ENCODE assay signal across 19 cellular contexts in genomic region chr3:71482771-71483170, GRCh38.
DNase-seq lines count a peak whose midpoint lies in the region; ATAC-seq and TF ChIP-seq lines count a peak whose summit lies in the region.
"Had no signal": no experiment of that assay in that cellular context is flagged by ENCODE, and none has a peak within 500 bp of the region (broad histone marks: within the 10 kb centered on the region; RNA-seq: fewer than 3 reads in every experiment).

No MANE protein-coding gene starts in this region.

- no peak for TF ChIP-seq CTCF in CD4-positive, alpha-beta T cell (IDR thresholded peaks at IDR 0.05)
- TF ChIP-seq CTCF in OCI-LY1 (IDR thresholded peaks at IDR 0.05; ENCODE audit: low read length), result no peak

- peaks cover 3% of the 10 kb centered on the region; the same call in 1 of the 2 replicates for H3F3A ChIP-seq in OCI-LY1 (ENCODE audit: insufficient read depth, low read length)

- H3K27me3 ChIP-seq in CD4-positive, alpha-beta T cell (ENCODE audit: control insufficient read depth, insufficient read depth, low read length), result no peaks in the 10 kb centered on the region
- H3K27me3 ChIP-seq in OCI-LY1 (ENCODE audit: insufficient read depth, low read length), result no peaks in the 10 kb centered on the region
- no peaks in the 10 kb centered on the region for H3K27me3 ChIP-seq in MG63

- peak overlapping the region; percentile 15 for H3K4me3 Mint-ChIP-seq in activated T-cell treated with anti-CD3 and anti-CD28 coated beads, Interleukin-2, amount 50 U/mL, for 4 hours
- peak overlapping the region; percentile 43 for H3K4me3 Mint-ChIP-seq in CD4-positive, alpha-beta T cell
- H3K4me3 Mint-ChIP-seq in central memory CD8-positive, alpha-beta T cell, result no peak overlapping the region
- H3K4me3 Mint-ChIP-seq: CD14-positive monocyte had no signal

- peak overlapping the region; percentile 95 for H3K27ac Mint-ChIP-seq in CD4-positive, alpha-beta T cell
- H3K27ac Mint-ChIP-seq in central memory CD8-positive, alpha-beta T cell (ENCODE audit: low read depth), result peak overlapping the region; percentile 54

- no peak overlapping the region for H3K4me2 ChIP-seq in OCI-LY1 (ENCODE audit: low read length)
- H3K4me2 ChIP-seq: KMS-11, PC-9 had no signal

- H2AFZ ChIP-seq in OCI-LY1 (ENCODE audit: low read length), result no peak overlapping the region
- H2AFZ ChIP-seq: PC-9 had no signal

- peaks cover 93% of the 10 kb centered on the region for H3K4me1 Mint-ChIP-seq in activated T-cell treated with anti-CD3 and anti-CD28 coated beads, Interleukin-2, amount 50 U/mL, for 4 hours (ENCODE audit: low read depth)
- peaks cover 98% of the 10 kb centered on the region for H3K4me1 Mint-ChIP-seq in CD4-positive, alpha-beta T cell (ENCODE audit: low read depth)
- H3K4me1 Mint-ChIP-seq in central memory CD8-positive, alpha-beta T cell, result peaks cover 68% of the 10 kb centered on the region

- ATAC-seq in activated T-cell treated with anti-CD3 and anti-CD28 coated beads, Interleukin-2, amount 50 U/mL, for 4 hours, result no peak
- no peak for ATAC-seq in CD4-positive, alpha-beta T cell (ENCODE audit: poor library complexity)
- no peak for ATAC-seq in central memory CD8-positive, alpha-beta T cell (replicated peaks; ENCODE audit: extremely low read depth, poor library complexity, severe bottlenecking)
- no peak for ATAC-seq in HG02798 (IDR thresholded peaks at IDR 0.05; ENCODE audit: poor library complexity, unreplicated experiment)

- CTCF ChIA-PET in CD4-positive, alpha-beta T cell (lab: Charles Lee), result interaction anchor here (0.7 to 1.2 kb wide), 2 partner anchors 16 to 66 kb away, joined by 3 to 5 read pairs; no protein-coding TSS in a partner anchor

- DNase-seq in activated T-cell treated with anti-CD3 and anti-CD28 coated beads, Interleukin-2, amount 50 U/mL, for 4 hours, result no peak
- DNase-seq in activated T-cell treated with anti-CD3 and anti-CD28 coated beads, Interleukin-2, amount 50 U/mL, for 48 hours, result no peak
- DNase-seq in CD4-positive, alpha-beta T cell, result no peak
- DNase-seq in central memory CD8-positive, alpha-beta T cell (ENCODE audit: low spot score in 2 of 2), result no peak
- no peak for DNase-seq in MG63
- DNase-seq: ACHN, AML-193, Calu3, DMS53, NCI-H1092, NCI-H146, NCI-H2081 treated with DMSO at 0.1 percent for 48 hours, NCI-H510A, NCI-H774, PC-9 had no signal

- H3K36me3 Mint-ChIP-seq in activated T-cell treated with anti-CD3 and anti-CD28 coated beads, Interleukin-2, amount 50 U/mL, for 4 hours (ENCODE audit: insufficient read depth), result peaks cover 8% of the 10 kb centered on the region
- H3K36me3 Mint-ChIP-seq in CD4-positive, alpha-beta T cell (ENCODE audit: low read depth), result peaks cover 66% of the 10 kb centered on the region
- H3K36me3 Mint-ChIP-seq in central memory CD8-positive, alpha-beta T cell (ENCODE audit: insufficient read depth), result peaks cover 3% of the 10 kb centered on the region

- POLR2A ChIA-PET in CD4-positive, alpha-beta T cell (lab: Charles Lee), result interaction anchor here (0.7 to 3.0 kb wide), 4 partner anchors 9 to 28 kb away, joined by 3 to 13 read pairs (median 8); no protein-coding TSS in a partner anchor

- H3K9me2 ChIP-seq in OCI-LY1 (ENCODE audit: low read depth, low read length), result no peaks in the 10 kb centered on the region

- H3K36me3 ChIP-seq in OCI-LY1 (ENCODE audit: insufficient read depth, low read length) (peaks cover 18% of the 10 kb centered on the region), MG63 (no peaks in the 10 kb centered on the region)

- H3K4me1 ChIP-seq in OCI-LY1 (ENCODE audit: insufficient read depth, low read length, severe bottlenecking), result peaks cover 32% of the 10 kb centered on the region

- peaks cover 74% of the 10 kb centered on the region for H3K79me2 ChIP-seq in OCI-LY1 (ENCODE audit: insufficient read depth, low read length)

- intact Hi-C loops in CD4-positive, alpha-beta T cell (cut with DNase I, micrococcal nuclease), result no loop called here

- H3K9me3 ChIP-seq in CD4-positive, alpha-beta T cell (ENCODE audit: control insufficient read depth, low read length), result no peaks in the 10 kb centered on the region
- no peaks in the 10 kb centered on the region for H3K9me3 ChIP-seq in OCI-LY1 (ENCODE audit: low read length)
- H3K9me3 ChIP-seq in MG63, result no peaks in the 10 kb centered on the region

- H3K9me3 Mint-ChIP-seq in activated T-cell treated with anti-CD3 and anti-CD28 coated beads, Interleukin-2, amount 50 U/mL, for 4 hours, result no peaks in the 10 kb centered on the region
- no peaks in the 10 kb centered on the region for H3K9me3 Mint-ChIP-seq in CD4-positive, alpha-beta T cell
- H3K9me3 Mint-ChIP-seq in central memory CD8-positive, alpha-beta T cell, result no peaks in the 10 kb centered on the region
- H3K9me3 Mint-ChIP-seq: CD14-positive monocyte had no signal

- H3K27ac ChIP-seq in CD4-positive, alpha-beta T cell (ENCODE audit: low read depth, low read length), result peak overlapping the region; percentile 51
- peak overlapping the region; percentile 8 for H3K27ac ChIP-seq in OCI-LY1 (ENCODE audit: low read depth, low read length, poor library complexity, severe bottlenecking)
- H3K27ac ChIP-seq: KMS-11, PC-9 had no signal

- no peak overlapping the region for H3K9ac ChIP-seq in OCI-LY1 (ENCODE audit: low read length)
- H3K9ac ChIP-seq: KMS-11 had no signal

- no peaks in the 10 kb centered on the region for H4K20me1 ChIP-seq in OCI-LY1 (ENCODE audit: insufficient read depth, low read length)

- H3K4me3 ChIP-seq in OCI-LY1 (ENCODE audit: low read depth, low read length, poor library complexity, severe bottlenecking) (no peak overlapping the region), MG63 (no peak overlapping the region)
- H3K4me3 ChIP-seq: PC-9 had no signal

- H3K27me3 Mint-ChIP-seq in activated T-cell treated with anti-CD3 and anti-CD28 coated beads, Interleukin-2, amount 50 U/mL, for 4 hours (ENCODE audit: low read depth), result no peaks in the 10 kb centered on the region
- H3K27me3 Mint-ChIP-seq in CD4-positive, alpha-beta T cell, result no peaks in the 10 kb centered on the region
- no peaks in the 10 kb centered on the region for H3K27me3 Mint-ChIP-seq in central memory CD8-positive, alpha-beta T cell
